In genomic region chr3:178765472-178765871, GRCh38 we compare ENCODE assay signal across 32 cellular contexts.
"Had no signal": no experiment of that assay in that cellular context is flagged by ENCODE, and none has a peak within 500 bp of the region (broad histone marks: within the 10 kb centered on the region; RNA-seq: fewer than 3 reads in every experiment).

No MANE protein-coding gene starts in this region.

- H3K27me3 ChIP-seq: adrenal gland, body of pancreas, brain microvascular endothelial cell, breast epithelium had no signal

- H3K36me3 ChIP-seq: adrenal gland, brain microvascular endothelial cell, breast epithelium had no signal

- H3K4me1 ChIP-seq: adrenal gland, body of pancreas, breast epithelium had no signal

- H3K27ac ChIP-seq: adrenal gland, body of pancreas, brain microvascular endothelial cell, breast epithelium, VCaP had no signal

- FAIRE-seq: astrocyte, TTC549 had no signal

- H3K9me3 ChIP-seq: adrenal gland, body of pancreas, breast epithelium had no signal

- H3K4me3 ChIP-seq: adrenal gland, body of pancreas, breast epithelium had no signal

- DNase-seq: activated B cell treated with CpG ODN at 0.5 μM for 24 hours; activated CD4-positive, alpha-beta memory T cell treated with anti-CD3 and anti-CD28 coated beads for 36 hours; activated CD4-positive, alpha-beta T cell treated with anti-CD3 and anti-CD28 coated beads for 4 hours; activated CD4-positive, alpha-beta T cell treated with anti-CD3 and anti-CD28 coated beads, Interleukin-2, amount 10 ng/mL, durations not matched to agents 24 days and 14 days; activated CD4-positive, alpha-beta T cell treated with anti-CD3 and anti-CD28 coated beads, Interleukin-2, amount 50 U/mL, for 1 hour; activated CD4-positive, alpha-beta T cell treated with anti-CD3 and anti-CD28 coated beads, Interleukin-2, amount 50 U/mL, for 4 hours; activated CD4-positive, CD25-positive, alpha-beta regulatory T cell treated with anti-CD3 and anti-CD28 coated beads, Interleukin-2, amount 50 U/mL, for 72 hours; activated CD8-positive, alpha-beta memory T cell treated with anti-CD3 and anti-CD28 coated beads, Interleukin-2, amount 50 U/mL, for 4 hours; activated CD8-positive, alpha-beta T cell treated with anti-CD3 and anti-CD28 coated beads for 36 hours; activated effector memory CD4-positive, alpha-beta T cell treated with anti-CD3 and anti-CD28 coated beads, Interleukin-2, amount 50 U/mL, for 16 hours; activated gamma-delta T cell treated with Interleukin-2 at 50 U/mL for 16 hours; activated naive CD4-positive, alpha-beta T cell; activated naive CD4-positive, alpha-beta T cell treated with anti-CD3 and anti-CD28 coated beads for 36 hours; activated naive CD4-positive, alpha-beta T cell treated with anti-CD3 and anti-CD28 coated beads, Interleukin-2, amount 50 U/mL, for 16 hours; activated naive CD8-positive, alpha-beta T cell treated with anti-CD3 and anti-CD28 coated beads for 36 hours; activated T-cell treated with anti-CD3 and anti-CD28 coated beads for 4 hours; activated T-cell treated with anti-CD3 and anti-CD28 coated beads, Interleukin-2, amount 50 U/mL, for 1 hour; activated T-cell treated with anti-CD3 and anti-CD28 coated beads, Interleukin-2, amount 50 U/mL, for 4 hours; activated T-cell treated with anti-CD3 and anti-CD28 coated beads, Interleukin-2, amount 50 U/mL, for 72 hours; adrenal gland; amniotic stem cell; aorta; body of pancreas; brain microvascular endothelial cell; central memory CD4-positive, alpha-beta T cell; T-helper 1 cell; T-helper 2 cell; T-helper 9 cell had no signal
